In the genomic region with DNA sequence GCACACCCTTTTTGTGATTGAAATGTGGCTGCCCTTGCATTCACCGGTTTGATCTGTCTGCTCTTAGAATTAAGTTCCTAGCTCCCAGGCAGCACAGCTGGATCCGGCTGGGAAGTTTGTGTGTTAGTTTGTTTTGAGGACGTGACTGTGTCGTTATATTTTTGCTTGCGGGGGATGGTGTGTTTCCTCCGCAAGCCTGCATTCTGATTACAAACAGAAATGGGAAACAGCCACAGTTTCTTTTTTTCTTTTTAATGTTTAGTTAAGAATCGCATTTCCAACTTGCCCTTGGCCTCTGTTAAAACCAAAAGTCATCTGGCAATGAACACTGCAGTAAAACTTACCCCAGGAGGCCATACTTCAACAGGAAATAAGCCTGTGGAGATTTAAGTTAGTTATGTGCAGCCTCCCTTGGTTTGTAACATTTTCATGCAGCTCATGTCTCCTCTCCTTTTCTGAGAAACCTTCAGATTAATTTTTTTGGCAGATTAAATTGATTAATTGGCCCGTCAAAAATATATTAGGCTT, we compare ENCODE assay signal across 8 cellular contexts. TPM values are rescaled to one million over a fixed set of nuclear protein-coding genes. Genes with fewer than 3 reads are reported as not detected.
DNase-seq lines count a peak whose midpoint lies in the region; ATAC-seq lines count a peak whose summit lies in the region.

No MANE protein-coding gene starts in this region.

- H3K9ac ChIP-seq in rectal smooth muscle tissue (ENCODE audit: low read length) = peak overlapping the region; percentile 59

- H3K27ac ChIP-seq in rectal smooth muscle tissue (ENCODE audit: low read depth, low read length) = peak overlapping the region; percentile 81

- no peak for DNase-seq in activated T-helper 1 cell treated with anti-CD3 and anti-CD28 coated beads, Interleukin-12 subunit alpha, Interleukin-12 subunit beta, Interleukin-2, Interleukin-4 antibody, amounts not matched to agents 30 ng/mL and 10 ng/mL and 1 ng/mL, durations not matched to agents 14 hours and 24 hours and 36 hours (ENCODE audit: low spot score)
- no peak for DNase-seq in left ventricle myocardium superior
- no peak for DNase-seq in amniotic stem cell (lab: John Stamatoyannopoulos, UW)
- no peak for DNase-seq in cerebellar nuclear complex (lab: John Stamatoyannopoulos, UW)
- no peak for DNase-seq in stimulated activated CD4-positive, alpha-beta T cell treated with anti-CD3 and anti-CD28 coated beads, Interleukin-2, amount 100 ng/mL, for 48 hours

- intact Hi-C loops in activated T-helper 1 cell treated with anti-CD3 and anti-CD28 coated beads, Interleukin-12 subunit alpha, Interleukin-12 subunit beta, Interleukin-2, Interleukin-4 antibody, amounts not matched to agents 30 ng/mL and 10 ng/mL and 1 ng/mL, durations not matched to agents 14 hours and 24 hours and 36 hours (cut with micrococcal nuclease) = loop anchor here (1.0 to 5.0 kb wide), 5 partner anchors 32 to 208 kb away; partner anchors contain the start of genes DMXL2 and LYSMD2
- intact Hi-C loops in left ventricle myocardium superior (cut with micrococcal nuclease) = loop anchor here (10.0 kb wide), 1 partner anchor 54 kb away; no protein-coding TSS in a partner anchor

- H3K4me1 ChIP-seq in rectal smooth muscle tissue (ENCODE audit: control insufficient read depth, insufficient read depth, low read length) = peaks cover 4% of the 10 kb centered on the region

- H3K9me3 Mint-ChIP-seq in activated T-helper 1 cell treated with anti-CD3 and anti-CD28 coated beads, Interleukin-12 subunit alpha, Interleukin-12 subunit beta, Interleukin-2, Interleukin-4 antibody, amounts not matched to agents 30 ng/mL and 10 ng/mL and 1 ng/mL, durations not matched to agents 14 hours and 24 hours and 36 hours = no peaks in the 10 kb centered on the region

- H3K27me3 Mint-ChIP-seq in activated T-helper 1 cell treated with anti-CD3 and anti-CD28 coated beads, Interleukin-12 subunit alpha, Interleukin-12 subunit beta, Interleukin-2, Interleukin-4 antibody, amounts not matched to agents 30 ng/mL and 10 ng/mL and 1 ng/mL, durations not matched to agents 14 hours and 24 hours and 36 hours (ENCODE audit: insufficient read depth) = no peaks in the 10 kb centered on the region

- peaks cover 7% of the 10 kb centered on the region for H3K36me3 Mint-ChIP-seq in activated T-helper 1 cell treated with anti-CD3 and anti-CD28 coated beads, Interleukin-12 subunit alpha, Interleukin-12 subunit beta, Interleukin-2, Interleukin-4 antibody, amounts not matched to agents 30 ng/mL and 10 ng/mL and 1 ng/mL, durations not matched to agents 14 hours and 24 hours and 36 hours (ENCODE audit: low read depth)

- H3K4me3 Mint-ChIP-seq in activated T-helper 1 cell treated with anti-CD3 and anti-CD28 coated beads, Interleukin-12 subunit alpha, Interleukin-12 subunit beta, Interleukin-2, Interleukin-4 antibody, amounts not matched to agents 30 ng/mL and 10 ng/mL and 1 ng/mL, durations not matched to agents 14 hours and 24 hours and 36 hours = peak overlapping the region; percentile 98

- ATAC-seq in HG03460 (IDR thresholded peaks at IDR 0.05; ENCODE audit: unreplicated experiment) = peak; percentile 18
- ATAC-seq in left ventricle myocardium superior = peak; percentile 35

- peaks cover 54% of the 10 kb centered on the region for H3K4me1 Mint-ChIP-seq in activated T-helper 1 cell treated with anti-CD3 and anti-CD28 coated beads, Interleukin-12 subunit alpha, Interleukin-12 subunit beta, Interleukin-2, Interleukin-4 antibody, amounts not matched to agents 30 ng/mL and 10 ng/mL and 1 ng/mL, durations not matched to agents 14 hours and 24 hours and 36 hours (ENCODE audit: low read depth)

- no peaks in the 10 kb centered on the region for H3K27me3 ChIP-seq in rectal smooth muscle tissue (ENCODE audit: control insufficient read depth, insufficient read depth, low read length)

- no peaks in the 10 kb centered on the region for H3K36me3 ChIP-seq in rectal smooth muscle tissue (ENCODE audit: control insufficient read depth, insufficient read depth, low read length)

- peak overlapping the region; percentile 97 for H3K27ac Mint-ChIP-seq in activated T-helper 1 cell treated with anti-CD3 and anti-CD28 coated beads, Interleukin-12 subunit alpha, Interleukin-12 subunit beta, Interleukin-2, Interleukin-4 antibody, amounts not matched to agents 30 ng/mL and 10 ng/mL and 1 ng/mL, durations not matched to agents 14 hours and 24 hours and 36 hours

- peak overlapping the region; percentile 84 for H3K4me3 ChIP-seq in GM08714 (ENCODE audit: low read length)
- peak overlapping the region; percentile 84 for H3K4me3 ChIP-seq in rectal smooth muscle tissue (ENCODE audit: low read length)

RNA-seq across cellular contexts. Expression of gene TMOD3, which starts 0.9 kb away (rescaled TPM):
- 59.2 and 60.2 TPM in 2 replicates for total RNA-seq in activated T-helper 1 cell treated with anti-CD3 and anti-CD28 coated beads, Interleukin-12 subunit alpha, Interleukin-12 subunit beta, Interleukin-2, Interleukin-4 antibody, amounts not matched to agents 30 ng/mL and 10 ng/mL and 1 ng/mL, durations not matched to agents 14 hours and 24 hours and 36 hours
- 19.9 TPM for total RNA-seq in left ventricle myocardium superior
